In genomic region chr6:112179631-112180030, GRCh38 we compare ENCODE assay signal across 11 cellular contexts.
DNase-seq lines count a peak whose midpoint lies in the region; ATAC-seq and TF ChIP-seq lines count a peak whose summit lies in the region.
"Had no signal": no experiment of that assay in that cellular context is flagged by ENCODE, and none has a peak within 500 bp of the region (broad histone marks: within the 10 kb centered on the region; RNA-seq: fewer than 3 reads in every experiment).

No MANE protein-coding gene starts in this region.

- no peaks in the 10 kb centered on the region for H3K4me1 Mint-ChIP-seq in naive thymus-derived CD4-positive, alpha-beta T cell
- H3K4me1 Mint-ChIP-seq: H9 had no signal

- no peaks in the 10 kb centered on the region for H3K9me3 Mint-ChIP-seq in naive thymus-derived CD4-positive, alpha-beta T cell
- H3K9me3 Mint-ChIP-seq: H9 had no signal

- no peak for ATAC-seq in naive thymus-derived CD4-positive, alpha-beta T cell

- DNase-seq in EH (ENCODE audit: low read depth) (peak; percentile 47), RPMI7951 (ENCODE audit: low read depth) (peak; percentile 56), esophagus squamous epithelium (lab: John Stamatoyannopoulos, UW) (no peak), sigmoid colon (no peak), NAMALWA (ENCODE audit: low spot score) (no peak), SK-N-SH (no peak), SK-N-DZ (ENCODE audit: low spot score) (no peak)
- DNase-seq in naive thymus-derived CD4-positive, alpha-beta T cell = no peak
- DNase-seq: H9 had no signal

- peaks cover 0 to 14% (median 0%) of the 10 kb centered on the region in 3 donors for H3K36me3 ChIP-seq in esophagus squamous epithelium
- peaks cover 1 to 60% (median 25%) of the 10 kb centered on the region in 4 donors for H3K36me3 ChIP-seq in sigmoid colon
- no peaks in the 10 kb centered on the region for H3K36me3 ChIP-seq in naive thymus-derived CD4-positive, alpha-beta T cell (ENCODE audit: control insufficient read depth in 2 of 3, insufficient read depth in 3 of 3, low read length in 3 of 3)
- H3K36me3 ChIP-seq in SK-N-SH (replicated peaks in 1 of 2; ENCODE audit: control insufficient read depth in 1 of 2, insufficient read depth in 2 of 2, low read length in 1 of 2) = peaks cover 0 to 6% of the 10 kb centered on the region in 2 experiments

- 64 to 67% methylated on average over 3 of the region's 3 CpGs for WGBS in esophagus squamous epithelium, 2 donors
- WGBS in sigmoid colon, 2 donors = 65 to 73% methylated on average over 3 of the region's 3 CpGs
- WGBS in SK-N-SH (ENCODE audit: low lambda C conversion rate) = 90% methylated on average over 2 of the region's 3 CpGs

- no peaks in the 10 kb centered on the region for H3K36me3 Mint-ChIP-seq in naive thymus-derived CD4-positive, alpha-beta T cell

- H4K20me1 ChIP-seq in SK-N-SH (ENCODE audit: insufficient read depth) = no peaks in the 10 kb centered on the region

- H3K79me2 ChIP-seq in SK-N-SH (ENCODE audit: insufficient read depth) = no peaks in the 10 kb centered on the region

- TF ChIP-seq POLR2A in esophagus squamous epithelium (IDR thresholded peaks at IDR 0.05) = no peak
- TF ChIP-seq POLR2A in sigmoid colon (IDR thresholded peaks at IDR 0.05) = no peak

- TF ChIP-seq RAD21 in SK-N-SH (IDR thresholded peaks at IDR 0.05; ENCODE audit: low read length) = no peak

- no peaks in the 10 kb centered on the region for H3K9me3 ChIP-seq in esophagus squamous epithelium
- H3K9me3 ChIP-seq in sigmoid colon = no peaks in the 10 kb centered on the region
- H3K9me3 ChIP-seq in naive thymus-derived CD4-positive, alpha-beta T cell (ENCODE audit: control insufficient read depth in 2 of 3, low read length in 3 of 3) = no peaks in the 10 kb centered on the region
- H3K9me3 ChIP-seq in SK-N-SH = no peaks in the 10 kb centered on the region
- H3K9me3 ChIP-seq: Peyer's patch had no signal

- H3K27me3 Mint-ChIP-seq in naive thymus-derived CD4-positive, alpha-beta T cell = peaks cover 4 to 42% (median 31%) of the 10 kb centered on the region in 5 donors

- POLR2A ChIA-PET in naive thymus-derived CD4-positive, alpha-beta T cell (lab: Charles Lee) = no interaction called here
- POLR2A ChIA-PET in SK-N-SH (lab: Yijun Ruan, JAX) = no interaction called here

- no peak overlapping the region for H3K4me2 ChIP-seq in SK-N-SH

- no peak overlapping the region for H2AFZ ChIP-seq in SK-N-SH (ENCODE audit: low read depth)

- no peak overlapping the region for H3K4me3 Mint-ChIP-seq in naive thymus-derived CD4-positive, alpha-beta T cell
- H3K4me3 Mint-ChIP-seq: H9 had no signal

- H3K27ac Mint-ChIP-seq in naive thymus-derived CD4-positive, alpha-beta T cell = peak overlapping the region in 1 of 9 donors; percentile 26
- H3K27ac Mint-ChIP-seq: H9 had no signal

- H3K9me2 ChIP-seq in SK-N-SH = no peaks in the 10 kb centered on the region

- TF ChIP-seq CTCF in esophagus squamous epithelium (IDR thresholded peaks at IDR 0.05) (no peak), sigmoid colon (IDR thresholded peaks at IDR 0.05) (no peak), SK-N-SH (IDR thresholded peaks at IDR 0.05) (no peak)

- H3K4me1 ChIP-seq in esophagus squamous epithelium (peaks cover 0 to 18% (median 0%) of the 10 kb centered on the region in 3 donors), sigmoid colon (peaks cover 0 to 21% (median 9%) of the 10 kb centered on the region in 4 donors), SK-N-SH (ENCODE audit: control insufficient read depth in 1 of 2, insufficient read depth in 2 of 2, low read depth in 1 of 2, low read length in 1 of 2) (no peaks in the 10 kb centered on the region; a peak in 2 of 4 replicates)
- no peaks in the 10 kb centered on the region for H3K4me1 ChIP-seq in naive thymus-derived CD4-positive, alpha-beta T cell (ENCODE audit: control insufficient read depth in 2 of 2, insufficient read depth in 2 of 2, low read length in 2 of 2)
- H3K4me1 ChIP-seq: Peyer's patch had no signal

- intact Hi-C loops in esophagus squamous epithelium (cut with DNase I) (loop anchor here (5.0 to 10.0 kb wide), 2 partner anchors 133 to 195 kb away; no protein-coding TSS in a partner anchor), sigmoid colon (cut with DNase I) (loop anchor here (2.0 to 5.0 kb wide), 4 partner anchors 75 to 193 kb away; partner anchors contain the start of gene LAMA4)
- intact Hi-C loops in naive thymus-derived CD4-positive, alpha-beta T cell (cut with micrococcal nuclease) = loop anchor here (1.0 kb wide), 5 partner anchors 133 to 1757 kb away; no protein-coding TSS in a partner anchor

- CTCF ChIA-PET in naive thymus-derived CD4-positive, alpha-beta T cell (lab: Charles Lee) = interaction anchor here (0.8 to 1.6 kb wide), 7 partner anchors 9 to 1734 kb away, joined by 3 to 10 read pairs (median 3); no protein-coding TSS in a partner anchor
- CTCF ChIA-PET in SK-N-SH (lab: Yijun Ruan, JAX) = interaction anchor here (0.6 to 3.7 kb wide), 52 partner anchors 8 to 1700 kb away, joined by 3 to 111 read pairs (median 5); no protein-coding TSS in a partner anchor

- H3K4me3 ChIP-seq in esophagus squamous epithelium = no peak overlapping the region
- H3K4me3 ChIP-seq in sigmoid colon = no peak overlapping the region
- no peak overlapping the region for H3K4me3 ChIP-seq in naive thymus-derived CD4-positive, alpha-beta T cell (ENCODE audit: low read length)
- H3K4me3 ChIP-seq in SK-N-SH (ENCODE audit: low read depth in 2 of 2, low read length in 1 of 2) = no peak overlapping the region
- H3K4me3 ChIP-seq: Peyer's patch had no signal

- no peak overlapping the region for H3K9ac ChIP-seq in SK-N-SH

- no peaks in the 10 kb centered on the region for H3K27me3 ChIP-seq in esophagus squamous epithelium
- no peaks in the 10 kb centered on the region for H3K27me3 ChIP-seq in sigmoid colon
- no peaks in the 10 kb centered on the region for H3K27me3 ChIP-seq in naive thymus-derived CD4-positive, alpha-beta T cell (ENCODE audit: control insufficient read depth in 2 of 2, insufficient read depth in 2 of 2, low read length in 2 of 2)
- H3K27me3 ChIP-seq in SK-N-SH (ENCODE audit: insufficient read depth) = no peaks in the 10 kb centered on the region
- H3K27me3 ChIP-seq: Peyer's patch had no signal

- H3F3A ChIP-seq in SK-N-SH (replicated peaks; ENCODE audit: insufficient read depth) = no peaks in the 10 kb centered on the region

- H3K27ac ChIP-seq in esophagus squamous epithelium = peak overlapping the region in 3 of 4 donors; percentile 1 to 23 (median 5)
- H3K27ac ChIP-seq in sigmoid colon = peak overlapping the region; percentile 16 to 55 (median 43)
- no peak overlapping the region for H3K27ac ChIP-seq in naive thymus-derived CD4-positive, alpha-beta T cell (ENCODE audit: low read depth, low read length)
- no peak overlapping the region for H3K27ac ChIP-seq in SK-N-SH (ENCODE audit: low read depth in 2 of 2, low read length in 1 of 2)
- H3K27ac ChIP-seq: HL-60, Peyer's patch had no signal

- TF ChIP-seq EP300 in sigmoid colon (IDR thresholded peaks at IDR 0.05) = no peak
- TF ChIP-seq EP300 in SK-N-SH (IDR thresholded peaks at IDR 0.05; ENCODE audit: borderline replicate concordance in 1 of 2, low read depth in 1 of 2, low read length in 1 of 2) = no peak

TF ChIP-seq in SK-N-SH, 30 proteins besides CTCF, POLR2A, EP300 and RAD21 (continues in another document):
- TF ChIP-seq YY1 (IDR thresholded peaks at IDR 0.05; ENCODE audit: low read depth) (no peak), POLR2AphosphoS5 (IDR thresholded peaks at IDR 0.05; ENCODE audit: low read depth, low read length) (no peak), TEAD4 (IDR thresholded peaks at IDR 0.05; ENCODE audit: borderline replicate concordance, insufficient read depth) (no peak), REST (IDR thresholded peaks at IDR 0.05; ENCODE audit: low read depth, low read length) (no peak), FOXJ3 (CRISPR knock-in tag; IDR thresholded peaks at IDR 0.05) (no peak), RXRA (IDR thresholded peaks at IDR 0.05; ENCODE audit: borderline replicate concordance, low read depth) (no peak), RFX5 (IDR thresholded peaks at IDR 0.05; ENCODE audit: low read length) (no peak), CHD2 (IDR thresholded peaks at IDR 0.05; ENCODE audit: low read length, partially characterized antibody) (no peak), GABPA (IDR thresholded peaks at IDR 0.05; ENCODE audit: low read depth) (no peak), GATA2 (CRISPR knock-in tag; IDR thresholded peaks at IDR 0.05) (no peak)
- TF ChIP-seq, protein P1, sequence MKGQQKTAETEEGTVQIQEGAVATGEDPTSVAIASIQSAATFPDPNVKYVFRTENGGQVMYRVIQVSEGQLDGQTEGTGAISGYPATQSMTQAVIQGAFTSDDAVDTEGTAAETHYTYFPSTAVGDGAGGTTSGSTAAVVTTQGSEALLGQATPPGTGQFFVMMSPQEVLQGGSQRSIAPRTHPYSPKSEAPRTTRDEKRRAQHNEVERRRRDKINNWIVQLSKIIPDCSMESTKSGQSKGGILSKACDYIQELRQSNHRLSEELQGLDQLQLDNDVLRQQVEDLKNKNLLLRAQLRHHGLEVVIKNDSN (IDR thresholded peaks at IDR 0.05; ENCODE audit: borderline replicate concordance, low read depth) = no peak

Comparison
In these comparisons a context has a peak if more than half of its experiments do, and no peak if none do; other contexts are left out.
1. DNase-seq: peak in EH (single experiment) and RPMI7951 (single experiment); none in esophagus squamous epithelium (single experiment), sigmoid colon (single experiment), NAMALWA (single experiment), naive thymus-derived CD4-positive, alpha-beta T cell (0 of 9), SK-N-SH (single experiment) and SK-N-DZ (single experiment).
2. H3K27ac ChIP-seq: peak in esophagus squamous epithelium (3 of 4) and sigmoid colon (4 of 4); none in naive thymus-derived CD4-positive, alpha-beta T cell (single experiment) and SK-N-SH (0 of 2).